In the genomic region with DNA sequence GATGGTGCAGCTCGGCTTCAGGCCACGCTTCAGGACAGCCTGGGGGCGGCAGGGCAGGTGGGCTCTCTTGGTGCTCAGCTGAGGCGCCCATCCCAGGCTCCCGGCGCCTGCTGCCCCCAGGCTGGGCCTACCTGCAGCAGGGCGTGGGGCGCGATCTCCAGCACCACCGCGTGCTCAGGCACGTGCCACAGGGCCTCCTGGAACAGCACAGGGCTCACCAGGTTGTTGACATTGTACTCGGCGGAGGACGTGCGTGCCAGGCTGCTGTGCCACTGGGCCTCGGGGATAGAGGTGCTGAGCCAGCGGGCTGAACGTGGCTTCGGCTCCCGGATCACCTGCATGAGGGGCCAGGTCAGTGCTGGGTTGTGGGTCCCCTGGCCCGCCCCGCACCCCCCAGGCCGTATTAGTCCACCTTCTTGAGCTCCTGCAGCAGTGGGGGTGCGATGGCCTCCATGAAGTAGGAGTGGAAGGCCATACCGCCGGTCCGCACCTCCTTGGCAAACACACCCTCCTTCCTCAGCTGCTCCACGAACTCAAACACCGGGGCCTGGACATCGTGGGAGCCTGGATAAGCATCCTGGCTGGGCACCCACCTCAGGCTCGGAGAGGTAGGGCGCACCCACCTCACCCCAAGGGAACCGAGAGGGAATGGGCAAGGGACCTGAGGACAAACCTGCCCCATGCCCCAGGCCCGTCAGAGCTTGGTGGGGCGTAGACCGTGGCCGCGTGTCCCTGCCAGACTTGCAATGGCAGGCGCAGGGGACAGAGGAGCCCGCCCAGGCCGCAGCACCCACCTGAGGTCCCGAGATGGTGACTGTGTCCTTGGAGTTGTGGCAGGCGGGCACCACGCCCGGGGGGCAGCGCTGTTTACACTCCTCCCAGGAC, we compare ENCODE assay signal across 1 cellular context.
TF ChIP-seq lines count a peak whose summit lies in the region.

No MANE protein-coding gene starts in this region.

TF ChIP-seq in HEK293, 187 proteins besides CTCF, POLR2A, EP300 and RAD21 (continued from another document):
- TF ChIP-seq, protein P1, sequence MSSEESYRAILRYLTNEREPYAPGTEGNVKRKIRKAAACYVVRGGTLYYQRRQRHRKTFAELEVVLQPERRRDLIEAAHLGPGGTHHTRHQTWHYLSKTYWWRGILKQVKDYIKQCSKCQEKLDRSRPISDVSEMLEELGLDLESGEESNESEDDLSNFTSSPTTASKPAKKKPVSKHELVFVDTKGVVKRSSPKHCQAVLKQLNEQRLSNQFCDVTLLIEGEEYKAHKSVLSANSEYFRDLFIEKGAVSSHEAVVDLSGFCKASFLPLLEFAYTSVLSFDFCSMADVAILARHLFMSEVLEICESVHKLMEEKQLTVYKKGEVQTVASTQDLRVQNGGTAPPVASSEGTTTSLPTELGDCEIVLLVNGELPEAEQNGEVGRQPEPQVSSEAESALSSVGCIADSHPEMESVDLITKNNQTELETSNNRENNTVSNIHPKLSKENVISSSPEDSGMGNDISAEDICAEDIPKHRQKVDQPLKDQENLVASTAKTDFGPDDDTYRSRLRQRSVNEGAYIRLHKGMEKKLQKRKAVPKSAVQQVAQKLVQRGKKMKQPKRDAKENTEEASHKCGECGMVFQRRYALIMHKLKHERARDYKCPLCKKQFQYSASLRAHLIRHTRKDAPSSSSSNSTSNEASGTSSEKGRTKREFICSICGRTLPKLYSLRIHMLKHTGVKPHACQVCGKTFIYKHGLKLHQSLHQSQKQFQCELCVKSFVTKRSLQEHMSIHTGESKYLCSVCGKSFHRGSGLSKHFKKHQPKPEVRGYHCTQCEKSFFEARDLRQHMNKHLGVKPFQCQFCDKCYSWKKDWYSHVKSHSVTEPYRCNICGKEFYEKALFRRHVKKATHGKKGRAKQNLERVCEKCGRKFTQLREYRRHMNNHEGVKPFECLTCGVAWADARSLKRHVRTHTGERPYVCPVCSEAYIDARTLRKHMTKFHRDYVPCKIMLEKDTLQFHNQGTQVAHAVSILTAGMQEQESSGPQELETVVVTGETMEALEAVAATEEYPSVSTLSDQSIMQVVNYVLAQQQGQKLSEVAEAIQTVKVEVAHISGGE (tag by site-specific recombination; conservative IDR thresholded peaks at IDR 0.05; ENCODE audit: low read depth) = no peak
- TF ChIP-seq ZNF768 (tag by site-specific recombination; IDR thresholded peaks at IDR 0.05) = no peak
- TF ChIP-seq, protein P2, sequence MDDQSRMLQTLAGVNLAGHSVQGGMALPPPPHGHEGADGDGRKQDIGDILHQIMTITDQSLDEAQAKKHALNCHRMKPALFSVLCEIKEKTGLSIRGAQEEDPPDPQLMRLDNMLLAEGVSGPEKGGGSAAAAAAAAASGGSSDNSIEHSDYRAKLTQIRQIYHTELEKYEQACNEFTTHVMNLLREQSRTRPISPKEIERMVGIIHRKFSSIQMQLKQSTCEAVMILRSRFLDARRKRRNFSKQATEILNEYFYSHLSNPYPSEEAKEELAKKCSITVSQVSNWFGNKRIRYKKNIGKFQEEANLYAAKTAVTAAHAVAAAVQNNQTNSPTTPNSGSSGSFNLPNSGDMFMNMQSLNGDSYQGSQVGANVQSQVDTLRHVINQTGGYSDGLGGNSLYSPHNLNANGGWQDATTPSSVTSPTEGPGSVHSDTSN (CRISPR knock-in tag; IDR thresholded peaks at IDR 0.05) = 0 out of 2 replicates have a peak, but pooled peaks have one; percentile 26
- TF ChIP-seq ZNF10 (tag by site-specific recombination; IDR thresholded peaks at IDR 0.05) = peak; percentile 53; the same call in 1 of the 2 replicates
- TF ChIP-seq, protein P3, sequence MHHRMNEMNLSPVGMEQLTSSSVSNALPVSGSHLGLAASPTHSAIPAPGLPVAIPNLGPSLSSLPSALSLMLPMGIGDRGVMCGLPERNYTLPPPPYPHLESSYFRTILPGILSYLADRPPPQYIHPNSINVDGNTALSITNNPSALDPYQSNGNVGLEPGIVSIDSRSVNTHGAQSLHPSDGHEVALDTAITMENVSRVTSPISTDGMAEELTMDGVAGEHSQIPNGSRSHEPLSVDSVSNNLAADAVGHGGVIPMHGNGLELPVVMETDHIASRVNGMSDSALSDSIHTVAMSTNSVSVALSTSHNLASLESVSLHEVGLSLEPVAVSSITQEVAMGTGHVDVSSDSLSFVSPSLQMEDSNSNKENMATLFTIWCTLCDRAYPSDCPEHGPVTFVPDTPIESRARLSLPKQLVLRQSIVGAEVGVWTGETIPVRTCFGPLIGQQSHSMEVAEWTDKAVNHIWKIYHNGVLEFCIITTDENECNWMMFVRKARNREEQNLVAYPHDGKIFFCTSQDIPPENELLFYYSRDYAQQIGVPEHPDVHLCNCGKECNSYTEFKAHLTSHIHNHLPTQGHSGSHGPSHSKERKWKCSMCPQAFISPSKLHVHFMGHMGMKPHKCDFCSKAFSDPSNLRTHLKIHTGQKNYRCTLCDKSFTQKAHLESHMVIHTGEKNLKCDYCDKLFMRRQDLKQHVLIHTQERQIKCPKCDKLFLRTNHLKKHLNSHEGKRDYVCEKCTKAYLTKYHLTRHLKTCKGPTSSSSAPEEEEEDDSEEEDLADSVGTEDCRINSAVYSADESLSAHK (tag by site-specific recombination; IDR thresholded peaks at IDR 0.05) = no peak
